Comparison of ENCODE assay signal across 12 cellular contexts in the genomic region with DNA sequence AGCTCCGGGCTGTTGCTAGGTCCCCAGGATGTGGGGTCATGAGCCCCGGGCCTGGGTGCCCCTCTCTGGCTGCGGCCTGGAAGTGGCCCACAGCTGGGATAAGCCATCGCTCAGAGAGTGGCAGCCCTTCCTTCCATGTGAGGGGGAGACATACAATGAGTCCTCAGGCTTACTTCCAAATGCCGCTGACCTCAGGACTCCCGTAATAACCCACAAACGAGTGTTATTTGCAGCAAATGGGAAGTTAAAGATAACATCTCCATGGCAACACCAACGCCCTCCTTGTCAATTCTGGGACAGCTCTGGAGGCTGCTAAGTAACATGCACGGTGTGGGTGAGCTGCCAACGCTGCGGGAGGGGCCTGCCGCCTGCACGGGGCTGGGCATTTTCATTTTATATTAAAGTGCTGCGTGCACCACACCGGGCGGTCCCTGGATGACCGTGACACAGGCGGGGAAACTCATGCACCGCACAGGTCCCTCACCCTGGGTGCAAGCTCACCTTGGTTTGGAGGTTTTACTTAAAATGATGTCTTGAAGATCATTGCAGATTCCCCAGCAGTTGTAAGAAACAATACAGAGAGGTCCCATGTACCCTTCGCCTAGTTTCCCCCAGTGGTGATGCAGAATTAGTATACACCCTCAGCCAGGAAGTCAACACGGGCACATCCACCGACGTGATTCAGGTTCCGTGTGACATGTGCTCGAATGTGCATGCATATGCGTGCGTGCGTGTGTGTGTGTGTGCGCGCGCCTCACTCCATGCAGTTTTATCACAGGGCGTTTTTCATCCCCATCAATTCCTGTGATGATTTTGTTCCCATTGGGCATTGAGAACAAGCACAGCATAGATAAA.
DNase-seq lines count a peak whose midpoint lies in the region; ATAC-seq, FAIRE-seq and TF ChIP-seq lines count a peak whose summit lies in the region.
"Had no signal": no experiment of that assay in that cellular context is flagged by ENCODE, and none has a peak within 500 bp of the region (broad histone marks: within the 10 kb centered on the region; RNA-seq: fewer than 3 reads in every experiment).

No MANE protein-coding gene starts in this region.

- H3K4me3 Mint-ChIP-seq in activated CD4-positive, alpha-beta memory T cell treated with anti-CD3 and anti-CD28 coated beads, Interleukin-2, amount 10 ng/mL, durations not matched to agents 7 days and 5 days: no peak overlapping the region
- H3K4me3 Mint-ChIP-seq: activated naive CD8-positive, alpha-beta T cell treated with anti-CD3 and anti-CD28 coated beads for 36 hours; CD8-positive, alpha-beta memory T cell; immature natural killer cell had no signal

- intact Hi-C loops in Panc1 (cut with micrococcal nuclease; ENCODE audit: unreplicated experiment): no loop called here
- intact Hi-C loops in pancreas (cut with DNase I): no loop called here

- WGBS in pancreas, 2 donors: 66 to 68% methylated on average over 32 of the region's 32 CpGs
- WGBS in smooth muscle cell (ENCODE audit: low lambda C conversion rate): 73% methylated on average over 31 of the region's 32 CpGs

- no peak overlapping the region for H2AFZ ChIP-seq in smooth muscle cell (ENCODE audit: low read depth)

- no peak overlapping the region for H3K4me3 ChIP-seq in Panc1 (ENCODE audit: low read depth in 2 of 2, low read length in 2 of 2)
- no peak overlapping the region for H3K4me3 ChIP-seq in fibroblast of the aortic adventitia (ENCODE audit: low read depth, low read length)
- H3K4me3 ChIP-seq in pancreas: no peak overlapping the region
- H3K4me3 ChIP-seq in smooth muscle cell: no peak overlapping the region

- no peaks in the 10 kb centered on the region for H3K9me3 Mint-ChIP-seq in activated CD4-positive, alpha-beta memory T cell treated with anti-CD3 and anti-CD28 coated beads, Interleukin-2, amount 10 ng/mL, durations not matched to agents 7 days and 5 days
- H3K9me3 Mint-ChIP-seq: activated naive CD8-positive, alpha-beta T cell treated with anti-CD3 and anti-CD28 coated beads for 36 hours; CD8-positive, alpha-beta memory T cell; immature natural killer cell had no signal

- H3K27me3 Mint-ChIP-seq in activated CD4-positive, alpha-beta memory T cell treated with anti-CD3 and anti-CD28 coated beads, Interleukin-2, amount 10 ng/mL, durations not matched to agents 7 days and 5 days: no peaks in the 10 kb centered on the region
- H3K27me3 Mint-ChIP-seq: activated naive CD8-positive, alpha-beta T cell treated with anti-CD3 and anti-CD28 coated beads for 36 hours; CD8-positive, alpha-beta memory T cell had no signal

- H4K20me1 ChIP-seq in smooth muscle cell (ENCODE audit: low read depth): no peaks in the 10 kb centered on the region

- H3K27ac Mint-ChIP-seq in activated CD4-positive, alpha-beta memory T cell treated with anti-CD3 and anti-CD28 coated beads, Interleukin-2, amount 10 ng/mL, durations not matched to agents 7 days and 5 days: no peak overlapping the region
- H3K27ac Mint-ChIP-seq: activated naive CD8-positive, alpha-beta T cell treated with anti-CD3 and anti-CD28 coated beads for 36 hours; immature natural killer cell had no signal

- no peak overlapping the region for H3K4me2 ChIP-seq in smooth muscle cell

- H3K36me3 ChIP-seq in Panc1 (ENCODE audit: control insufficient read depth, insufficient read depth, low read length) (no peaks in the 10 kb centered on the region), pancreas (no peaks in the 10 kb centered on the region), smooth muscle cell (ENCODE audit: low read depth) (no peaks in the 10 kb centered on the region)

- no peaks in the 10 kb centered on the region for H3K9me3 ChIP-seq in Panc1 (ENCODE audit: control insufficient read depth, insufficient read depth, low read depth, low read length)
- H3K9me3 ChIP-seq in pancreas: no peaks in the 10 kb centered on the region
- no peaks in the 10 kb centered on the region for H3K9me3 ChIP-seq in smooth muscle cell (replicated peaks; ENCODE audit: low read depth)

- no peaks in the 10 kb centered on the region for H3K4me1 Mint-ChIP-seq in activated CD4-positive, alpha-beta memory T cell treated with anti-CD3 and anti-CD28 coated beads, Interleukin-2, amount 10 ng/mL, durations not matched to agents 7 days and 5 days
- H3K4me1 Mint-ChIP-seq: activated naive CD8-positive, alpha-beta T cell treated with anti-CD3 and anti-CD28 coated beads for 36 hours; CD8-positive, alpha-beta memory T cell; immature natural killer cell had no signal

- DNase-seq in ELF-1 (ENCODE audit: low read depth, low spot score): peak; percentile 44
- no peak for DNase-seq in Panc1 (ENCODE audit: low read depth, low spot score)
- peak; percentile 37 for DNase-seq in fibroblast of the aortic adventitia (ENCODE audit: low read depth)
- no peak for DNase-seq in pancreas
- no peak for DNase-seq in smooth muscle cell (lab: John Stamatoyannopoulos, UW; ENCODE audit: unreplicated experiment)
- DNase-seq in NCI-H2171 (lab: John Stamatoyannopoulos, UW): no peak
- no peak for DNase-seq in activated CD4-positive, alpha-beta memory T cell treated with anti-CD3 and anti-CD28 coated beads, Interleukin-2, amount 10 ng/mL, durations not matched to agents 7 days and 5 days
- no peak for DNase-seq in GM20000 (ENCODE audit: low spot score)
- DNase-seq: activated CD4-positive, alpha-beta T cell treated with anti-CD3 and anti-CD28 coated beads for 48 hours; activated naive CD8-positive, alpha-beta T cell treated with anti-CD3 and anti-CD28 coated beads for 36 hours; CD8-positive, alpha-beta memory T cell; immature natural killer cell had no signal

- H3K79me2 ChIP-seq in smooth muscle cell (ENCODE audit: low read depth): no peaks in the 10 kb centered on the region

- no peak overlapping the region for H3K27ac ChIP-seq in Panc1 (ENCODE audit: low read length)
- H3K27ac ChIP-seq in pancreas: no peak overlapping the region
- no peak overlapping the region for H3K27ac ChIP-seq in smooth muscle cell (ENCODE audit: low read depth)

- no peaks in the 10 kb centered on the region for H3K36me3 Mint-ChIP-seq in activated CD4-positive, alpha-beta memory T cell treated with anti-CD3 and anti-CD28 coated beads, Interleukin-2, amount 10 ng/mL, durations not matched to agents 7 days and 5 days (ENCODE audit: low read depth)
- H3K36me3 Mint-ChIP-seq: activated naive CD8-positive, alpha-beta T cell treated with anti-CD3 and anti-CD28 coated beads for 36 hours; CD8-positive, alpha-beta memory T cell; immature natural killer cell had no signal

- POLR2A ChIA-PET in Panc1 (lab: Charles Lee): no interaction called here
- POLR2A ChIA-PET in activated CD4-positive, alpha-beta memory T cell treated with anti-CD3 and anti-CD28 coated beads, Interleukin-2, amount 10 ng/mL, durations not matched to agents 7 days and 5 days (lab: Charles Lee): no interaction called here

- H3K27me3 ChIP-seq in Panc1 (ENCODE audit: control insufficient read depth, insufficient read depth, low read length) (no peaks in the 10 kb centered on the region), pancreas (no peaks in the 10 kb centered on the region), smooth muscle cell (ENCODE audit: low read depth) (peaks cover 6% of the 10 kb centered on the region)

- peak; percentile 32; the same call in 1 of the 2 replicates for ATAC-seq in Panc1
- peak in 3 of 4 donors; percentile 67 to 78 (median 67) for ATAC-seq in pancreas

- H3F3A ChIP-seq in smooth muscle cell (ENCODE audit: low read depth): no peaks in the 10 kb centered on the region

- no peak for FAIRE-seq in pancreas (lab: Jason Lieb, UNC)

- H3K4me1 ChIP-seq in Panc1 (ENCODE audit: control insufficient read depth, insufficient read depth, low read length): peaks cover 5% of the 10 kb centered on the region; the same call in 1 of the 2 replicates
- no peaks in the 10 kb centered on the region for H3K4me1 ChIP-seq in pancreas
- H3K4me1 ChIP-seq in smooth muscle cell (ENCODE audit: low read depth): no peaks in the 10 kb centered on the region

- in situ Hi-C loops in Panc1 (cut with HindIII; ENCODE audit: low pct_unique_long_range_greater_than_20kb, low sequenced_read_pairs): no loop called here

- no peak for TF ChIP-seq CTCF in Panc1 (IDR thresholded peaks at IDR 0.05)
- no peak for TF ChIP-seq CTCF in fibroblast of the aortic adventitia (IDR thresholded peaks at IDR 0.05; ENCODE audit: insufficient read depth, low read length)
- TF ChIP-seq CTCF in pancreas (IDR thresholded peaks at IDR 0.05): no peak
- TF ChIP-seq CTCF in smooth muscle cell (IDR thresholded peaks at IDR 0.05; ENCODE audit: borderline replicate concordance, insufficient read depth, poor library complexity, severe bottlenecking): no peak
- no peak for TF ChIP-seq CTCF in GM20000 (IDR thresholded peaks at IDR 0.05; ENCODE audit: extremely low read depth, missing control alignments)

- H3K9ac ChIP-seq in smooth muscle cell (ENCODE audit: low read depth): no peak overlapping the region

- CTCF ChIA-PET in Panc1 (lab: Charles Lee): no interaction called here
- CTCF ChIA-PET in activated CD4-positive, alpha-beta memory T cell treated with anti-CD3 and anti-CD28 coated beads, Interleukin-2, amount 10 ng/mL, durations not matched to agents 7 days and 5 days (lab: Charles Lee): no interaction called here

- BruUV-seq in Panc1 (replicated peaks; lab: Mats Ljungman, UMichigan): no TSS peak

Comparison
In these comparisons a context has a peak if more than half of its experiments do, and no peak if none do; other contexts are left out.
1. DNase-seq: peak in ELF-1 (single experiment) and fibroblast of the aortic adventitia (single experiment); none in Panc1 (single experiment), pancreas (0 of 6), smooth muscle cell (single experiment), NCI-H2171 (single experiment), activated CD4-positive, alpha-beta memory T cell treated with anti-CD3 and anti-CD28 coated beads, Interleukin-2, amount 10 ng/mL, durations not matched to agents 7 days and 5 days (single experiment) and GM20000 (single experiment).